ENCODE assay signal across 8 cellular contexts in the genomic region with DNA sequence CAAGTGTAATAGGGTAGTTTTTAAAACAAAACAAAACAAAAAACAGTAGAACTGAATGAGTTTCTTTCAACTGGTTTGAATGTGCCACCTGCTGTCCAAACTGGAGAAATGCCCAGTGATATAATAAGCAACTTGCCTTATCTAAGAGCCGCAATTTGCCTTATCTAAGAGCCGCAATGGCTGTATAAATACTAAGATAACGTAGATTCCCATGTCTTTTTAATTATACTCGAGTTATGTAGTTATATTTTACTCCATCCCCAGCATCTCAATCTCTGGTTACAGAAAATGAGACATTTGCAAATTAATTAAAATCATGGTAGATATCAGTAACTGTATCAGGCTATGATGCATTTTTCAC.
DNase-seq lines count a peak whose midpoint lies in the region; ATAC-seq, FAIRE-seq and TF ChIP-seq lines count a peak whose summit lies in the region.

No MANE protein-coding gene starts in this region.

- TF ChIP-seq EP300 in sigmoid colon (IDR thresholded peaks at IDR 0.05) = no peak

- peak; percentile 72 for TF ChIP-seq CTCF in KMS-11 (conservative IDR thresholded peaks at IDR 0.05; ENCODE audit: low read depth, low read length)
- TF ChIP-seq CTCF in sigmoid colon (IDR thresholded peaks at IDR 0.05) = peak in 3 of 4 experiments; percentile 31 to 52 (median 48)

- no peak for ATAC-seq in GM21367 (IDR thresholded peaks at IDR 0.05; ENCODE audit: unreplicated experiment)

- intact Hi-C loops in sigmoid colon (cut with DNase I) = loop anchor here (10.0 kb wide), 2 partner anchors 162 to 622 kb away; partner anchors contain the start of gene CDYL

- peaks cover 100% of the 10 kb centered on the region for H3K4me1 ChIP-seq in KMS-11 (ENCODE audit: low read depth, poor library complexity, severe bottlenecking)
- peaks cover 0 to 15% (median 9%) of the 10 kb centered on the region in 4 donors for H3K4me1 ChIP-seq in sigmoid colon

- no peaks in the 10 kb centered on the region for H3K27me3 ChIP-seq in KMS-11 (ENCODE audit: insufficient read depth, low read depth)
- no peaks in the 10 kb centered on the region for H3K27me3 ChIP-seq in sigmoid colon

- H3K4me3 ChIP-seq in KMS-11 (IDR thresholded peaks at IDR 0.05; ENCODE audit: insufficient read depth, low read depth, low read length) (no peak overlapping the region), sigmoid colon (no peak overlapping the region)

- H4K20me1 ChIP-seq in KMS-11 (ENCODE audit: insufficient read depth) = no peaks in the 10 kb centered on the region

- 18 to 40% methylated on average over 4 of the region's 4 CpGs for whole genome bisulfite sequencing in sigmoid colon, 2 donors

- H3K9me3 ChIP-seq in sigmoid colon = no peaks in the 10 kb centered on the region

- no peak for TF ChIP-seq POLR2A in sigmoid colon (IDR thresholded peaks at IDR 0.05)

- DNase-seq in DMS53 (lab: John Stamatoyannopoulos, UW) (peak; percentile 68), SW480 (ENCODE audit: low spot score) (peak; percentile 52), frontal cortex (ENCODE audit: low spot score in 2 of 2) (peak; percentile 25 to 68), sigmoid colon (no peak), RCC 7860 (ENCODE audit: low spot score) (no peak)
- no peak for DNase-seq in stimulated activated CD4-positive, alpha-beta T cell treated with anti-CD3 and anti-CD28 coated beads, Interleukin-1b, Interleukin-23, amount 100 ng/mL, for 48 hours

- H2AFZ ChIP-seq in KMS-11 (ENCODE audit: low read depth) = no peak overlapping the region

- FAIRE-seq in frontal cortex (lab: Jason Lieb, UNC) = no peak
- FAIRE-seq in RCC 7860 (lab: Jason Lieb, UNC) = no peak

- peaks cover 58% of the 10 kb centered on the region for H3K79me2 ChIP-seq in KMS-11 (ENCODE audit: insufficient read depth, low read depth)

- no peak overlapping the region for H3K9ac ChIP-seq in KMS-11

- no peaks in the 10 kb centered on the region for H3K36me3 ChIP-seq in KMS-11 (ENCODE audit: insufficient read depth)
- H3K36me3 ChIP-seq in sigmoid colon = peaks cover 0 to 5% (median 0%) of the 10 kb centered on the region in 4 donors

- H3K4me2 ChIP-seq in KMS-11 = peak overlapping the region; percentile 18; the same call in 1 of the 2 replicates

- no peak overlapping the region for H3K27ac ChIP-seq in KMS-11
- H3K27ac ChIP-seq in sigmoid colon = no peak overlapping the region

Comparison
In these comparisons a context has a peak if more than half of its experiments do, and no peak if none do; other contexts are left out.
1. DNase-seq: peak in DMS53 (single experiment), SW480 (single experiment) and frontal cortex (2 of 2); none in sigmoid colon (single experiment), RCC 7860 (single experiment) and stimulated activated CD4-positive, alpha-beta T cell treated with anti-CD3 and anti-CD28 coated beads, Interleukin-1b, Interleukin-23, amount 100 ng/mL, for 48 hours (single experiment).